Comparison of ENCODE assay signal across 15 cellular contexts in the genomic region with DNA sequence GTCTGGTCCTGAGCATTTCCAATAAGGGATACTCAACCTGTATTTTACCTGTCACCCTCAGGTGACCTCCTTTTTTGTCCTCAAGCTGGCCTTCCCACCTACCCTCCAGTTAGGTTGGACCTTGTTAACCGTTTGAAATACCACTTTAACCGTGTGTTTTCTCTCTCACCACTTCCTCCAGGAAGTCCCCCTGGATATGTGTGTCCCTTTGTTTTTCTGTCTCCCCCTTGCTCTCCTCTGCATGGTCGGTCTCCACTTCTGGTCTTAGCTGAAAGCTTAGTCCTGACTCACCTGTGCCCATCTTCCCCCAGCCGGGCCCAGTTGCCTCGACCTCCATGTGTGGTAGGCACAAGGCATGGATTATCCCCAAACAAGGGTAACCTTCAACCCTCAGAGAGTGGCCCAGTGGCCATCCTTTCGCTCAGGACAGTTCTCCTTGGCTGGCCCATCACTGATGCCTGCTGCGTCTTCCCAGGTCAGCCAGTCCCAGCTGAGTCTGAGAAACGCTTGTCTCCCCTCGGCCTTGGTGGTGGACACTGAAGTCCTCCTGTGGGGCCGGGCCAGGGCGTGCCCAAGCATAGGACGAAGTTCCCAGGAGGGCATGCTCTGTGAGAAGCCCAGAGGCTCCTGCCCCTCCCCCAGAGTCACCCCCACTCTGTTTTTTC. TPM values are rescaled to one million over a fixed set of nuclear protein-coding genes. Genes with fewer than 3 reads are reported as not detected.
A peak's percentile ranks its signal among the peaks of the same experiment; 100 is the strongest.
DNase-seq lines count a peak whose midpoint lies in the region; ATAC-seq and TF ChIP-seq lines count a peak whose summit lies in the region.
"Had no signal": no experiment of that assay in that cellular context is flagged by ENCODE, and none has a peak within 500 bp of the region (broad histone marks: within the 10 kb centered on the region; RNA-seq: fewer than 3 reads in every experiment).

No MANE protein-coding gene starts in this region.

- H3K27ac ChIP-seq in OCI-LY1 (ENCODE audit: low read depth, low read length, poor library complexity, severe bottlenecking) (peak overlapping the region; percentile 92), PC-3 (ENCODE audit: low read length) (no peak overlapping the region), transverse colon (no peak overlapping the region)
- H3K27ac ChIP-seq: hepatocyte, suprapubic skin had no signal

- H3K9me3 ChIP-seq in OCI-LY1 (ENCODE audit: low read length) (no peaks in the 10 kb centered on the region), PC-3 (ENCODE audit: low read length) (no peaks in the 10 kb centered on the region), transverse colon (no peaks in the 10 kb centered on the region)
- H3K9me3 ChIP-seq: suprapubic skin had no signal

- H2AFZ ChIP-seq in OCI-LY1 (ENCODE audit: low read length) (no peak overlapping the region), PC-3 (ENCODE audit: low read length) (no peak overlapping the region)
- H2AFZ ChIP-seq: hepatocyte had no signal

- peak overlapping the region; percentile 81 for H3K27ac Mint-ChIP-seq in activated CD4-positive, alpha-beta T cell treated with anti-CD3 and anti-CD28 coated beads, Interleukin-2, amount 10 ng/mL, durations not matched to agents 7 days and 5 days
- peak overlapping the region; percentile 66 for H3K27ac Mint-ChIP-seq in chondrocyte (ENCODE audit: unreplicated experiment)
- H3K27ac Mint-ChIP-seq in stimulated activated memory B cell treated with anti-CD40 and anti-IgM and Interleukin-4, amounts not matched to agents 10 μg/mL and 1 μg/mL and 100 μg/mL, for 72 hours = peak overlapping the region; percentile 86

- H4K20me1 ChIP-seq in OCI-LY1 (ENCODE audit: insufficient read depth, low read length) = no peaks in the 10 kb centered on the region
- no peaks in the 10 kb centered on the region for H4K20me1 ChIP-seq in PC-3 (ENCODE audit: low read length)

- H3K27me3 ChIP-seq in OCI-LY1 (ENCODE audit: insufficient read depth, low read length) (no peaks in the 10 kb centered on the region), PC-3 (ENCODE audit: low read length) (no peaks in the 10 kb centered on the region), transverse colon (no peaks in the 10 kb centered on the region)
- H3K27me3 ChIP-seq: hepatocyte, suprapubic skin had no signal

- 49 to 81% methylated on average over 3 to 12 of the region's 12 CpGs for WGBS in transverse colon (ENCODE audit: low coverage in 1 of 2), 2 donors

- no peaks in the 10 kb centered on the region for H3K27me3 Mint-ChIP-seq in activated CD4-positive, alpha-beta T cell treated with anti-CD3 and anti-CD28 coated beads, Interleukin-2, amount 10 ng/mL, durations not matched to agents 7 days and 5 days
- no peaks in the 10 kb centered on the region for H3K27me3 Mint-ChIP-seq in chondrocyte (ENCODE audit: low read depth)
- H3K27me3 Mint-ChIP-seq in stimulated activated memory B cell treated with anti-CD40 and anti-IgM and Interleukin-4, amounts not matched to agents 10 μg/mL and 1 μg/mL and 100 μg/mL, for 72 hours = no peaks in the 10 kb centered on the region

- POLR2A ChIA-PET in activated CD4-positive, alpha-beta T cell treated with anti-CD3 and anti-CD28 coated beads, Interleukin-2, amount 10 ng/mL, durations not matched to agents 7 days and 5 days (lab: Charles Lee) = no interaction called here
- POLR2A ChIA-PET in PC-3 (lab: Charles Lee; ENCODE audit: unreplicated experiment) = no interaction called here

- BruUV-seq in PC-3 (replicated peaks; lab: Mats Ljungman, UMichigan) = no TSS peak

- no peaks in the 10 kb centered on the region for H3K9me2 ChIP-seq in OCI-LY1 (ENCODE audit: low read depth, low read length)
- no peaks in the 10 kb centered on the region for H3K9me2 ChIP-seq in PC-3 (replicated peaks; ENCODE audit: low read length)

- no peak for DNase-seq in activated CD4-positive, alpha-beta T cell treated with anti-CD3 and anti-CD28 coated beads, Interleukin-2, amount 10 ng/mL, durations not matched to agents 7 days and 5 days
- DNase-seq in activated CD4-positive, alpha-beta T cell treated with anti-CD3 and anti-CD28 coated beads, Interleukin-2, amount 50 U/mL, for 4 hours = no peak
- DNase-seq in chondrocyte (ENCODE audit: low spot score) = no peak
- DNase-seq in HUDEP-2 (lab: John Stamatoyannopoulos, UW; ENCODE audit: unreplicated experiment in 76 of 76) = no peak
- no peak for DNase-seq in PC-3
- DNase-seq in transverse colon = no peak
- DNase-seq: DMS153, NCI-H1092, NCI-H2227 treated with DMSO at 0.1 percent for 48 hours had no signal

- H3K4me3 ChIP-seq in OCI-LY1 (ENCODE audit: low read depth, low read length, poor library complexity, severe bottlenecking) = no peak overlapping the region
- H3K4me3 ChIP-seq in PC-3 (ENCODE audit: low read length) = no peak overlapping the region
- H3K4me3 ChIP-seq in transverse colon = no peak overlapping the region
- H3K4me3 ChIP-seq: hepatocyte, suprapubic skin had no signal

- peak overlapping the region; percentile 32 for H3K4me3 Mint-ChIP-seq in activated CD4-positive, alpha-beta T cell treated with anti-CD3 and anti-CD28 coated beads, Interleukin-2, amount 10 ng/mL, durations not matched to agents 7 days and 5 days
- no peak overlapping the region for H3K4me3 Mint-ChIP-seq in chondrocyte (ENCODE audit: unreplicated experiment)
- no peak overlapping the region for H3K4me3 Mint-ChIP-seq in stimulated activated memory B cell treated with anti-CD40 and anti-IgM and Interleukin-4, amounts not matched to agents 10 μg/mL and 1 μg/mL and 100 μg/mL, for 72 hours
- H3K4me3 Mint-ChIP-seq: neural crest cell had no signal

- H3K9me3 Mint-ChIP-seq in activated CD4-positive, alpha-beta T cell treated with anti-CD3 and anti-CD28 coated beads, Interleukin-2, amount 10 ng/mL, durations not matched to agents 7 days and 5 days = no peaks in the 10 kb centered on the region
- no peaks in the 10 kb centered on the region for H3K9me3 Mint-ChIP-seq in chondrocyte (ENCODE audit: low read depth)
- no peaks in the 10 kb centered on the region for H3K9me3 Mint-ChIP-seq in stimulated activated memory B cell treated with anti-CD40 and anti-IgM and Interleukin-4, amounts not matched to agents 10 μg/mL and 1 μg/mL and 100 μg/mL, for 72 hours
- H3K9me3 Mint-ChIP-seq: neural crest cell had no signal

- no peak for TF ChIP-seq EP300 in transverse colon (IDR thresholded peaks at IDR 0.05; ENCODE audit: low read depth)

- intact Hi-C loops in PC-3 (cut with micrococcal nuclease) (no loop called here), transverse colon (cut with DNase I; ENCODE audit: low total_unique reads) (no loop called here)

- H3K36me3 Mint-ChIP-seq in activated CD4-positive, alpha-beta T cell treated with anti-CD3 and anti-CD28 coated beads, Interleukin-2, amount 10 ng/mL, durations not matched to agents 7 days and 5 days (ENCODE audit: low read depth) = peaks cover 64% of the 10 kb centered on the region
- H3K36me3 Mint-ChIP-seq in chondrocyte (ENCODE audit: low read depth) = peaks cover 38% of the 10 kb centered on the region
- H3K36me3 Mint-ChIP-seq in stimulated activated memory B cell treated with anti-CD40 and anti-IgM and Interleukin-4, amounts not matched to agents 10 μg/mL and 1 μg/mL and 100 μg/mL, for 72 hours = peaks cover 37% of the 10 kb centered on the region

- H3K79me2 ChIP-seq in OCI-LY1 (ENCODE audit: insufficient read depth, low read length) (no peaks in the 10 kb centered on the region), PC-3 (ENCODE audit: low read length) (peaks cover 26% of the 10 kb centered on the region)

- no peak overlapping the region for H3K9ac ChIP-seq in OCI-LY1 (ENCODE audit: low read length)
- H3K9ac ChIP-seq in PC-3 (ENCODE audit: low read length) = no peak overlapping the region

- H3K36me3 ChIP-seq in OCI-LY1 (ENCODE audit: insufficient read depth, low read length) = peaks cover 41% of the 10 kb centered on the region; the same call in 1 of the 2 replicates
- no peaks in the 10 kb centered on the region; the same call in 1 of the 2 replicates for H3K36me3 ChIP-seq in PC-3 (ENCODE audit: low read depth, low read length)
- peaks cover 0 to 20% (median 7%) of the 10 kb centered on the region in 4 donors for H3K36me3 ChIP-seq in transverse colon

- H3F3A ChIP-seq in OCI-LY1 (ENCODE audit: insufficient read depth, low read length) (no peaks in the 10 kb centered on the region), PC-3 (ENCODE audit: low read length, unreplicated experiment) (no peaks in the 10 kb centered on the region)

- TF ChIP-seq CTCF in OCI-LY1 (IDR thresholded peaks at IDR 0.05; ENCODE audit: low read length) (no peak), chondrocyte (IDR thresholded peaks at IDR 0.05) (no peak), PC-3 (conservative IDR thresholded peaks at IDR 0.05; ENCODE audit: low read depth, low read length) (no peak), transverse colon (IDR thresholded peaks at IDR 0.05) (no peak)

- CTCF ChIA-PET in activated CD4-positive, alpha-beta T cell treated with anti-CD3 and anti-CD28 coated beads, Interleukin-2, amount 10 ng/mL, durations not matched to agents 7 days and 5 days (lab: Charles Lee) = interaction anchor here (0.7 to 1.0 kb wide), 2 partner anchors 9 to 12 kb away, joined by 3 read pairs; no protein-coding TSS in a partner anchor
- CTCF ChIA-PET in PC-3 (lab: Charles Lee) = no interaction called here

- no peak for ATAC-seq in stimulated activated memory B cell treated with anti-CD40 and anti-IgM and Interleukin-4, amounts not matched to agents 10 μg/mL and 1 μg/mL and 100 μg/mL, for 72 hours
- no peak for ATAC-seq in PC-3
- ATAC-seq: left lobe of liver had no signal

- H3K4me1 Mint-ChIP-seq in activated CD4-positive, alpha-beta T cell treated with anti-CD3 and anti-CD28 coated beads, Interleukin-2, amount 10 ng/mL, durations not matched to agents 7 days and 5 days = peaks cover 92% of the 10 kb centered on the region
- H3K4me1 Mint-ChIP-seq in chondrocyte (ENCODE audit: low read depth) = peaks cover 75% of the 10 kb centered on the region
- H3K4me1 Mint-ChIP-seq in stimulated activated memory B cell treated with anti-CD40 and anti-IgM and Interleukin-4, amounts not matched to agents 10 μg/mL and 1 μg/mL and 100 μg/mL, for 72 hours = peaks cover 75% of the 10 kb centered on the region

- H3K4me2 ChIP-seq in OCI-LY1 (ENCODE audit: low read length) (no peak overlapping the region), PC-3 (ENCODE audit: low read length) (no peak overlapping the region)
- H3K4me2 ChIP-seq: hepatocyte had no signal

- in situ Hi-C loops in transverse colon (cut with MboI; ENCODE audit: low pct_ligation_motif_present in 1 of 4, low pct_unique_long_range_greater_than_20kb in 1 of 4, low sequenced_read_pairs in 3 of 4) = no loop called here

- TF ChIP-seq POLR2A in transverse colon (IDR thresholded peaks at IDR 0.05) = no peak

- H3K4me1 ChIP-seq in OCI-LY1 (ENCODE audit: insufficient read depth, low read length, severe bottlenecking) (peaks cover 71% of the 10 kb centered on the region), PC-3 (ENCODE audit: insufficient read depth, low read length) (no peaks in the 10 kb centered on the region), transverse colon (peaks cover 20 to 78% (median 41%) of the 10 kb centered on the region in 4 donors)

RNA-seq across cellular contexts. Expression of a gene that starts 20.0 kb away (rescaled TPM):
- 100 to 1,000 TPM; 189 to 200 TPM for total RNA-seq in activated CD4-positive, alpha-beta T cell treated with anti-CD3 and anti-CD28 coated beads, Interleukin-2, amount 10 ng/mL, durations not matched to agents 7 days and 5 days
- total RNA-seq in chondrocyte (444 to 599 TPM (median 593 TPM) in 3 replicates), PC-3 (2014; rRNA removed) (106 and 120 TPM in 2 replicates), transverse colon (100 to 1,000 TPM; 117 to 553 (median 307) TPM)

RNA-seq across cellular contexts. Expression of a gene that starts 36.4 kb away (rescaled TPM):
- 1,000 to 10,000 TPM; 1,147 to 1,160 TPM for total RNA-seq in activated CD4-positive, alpha-beta T cell treated with anti-CD3 and anti-CD28 coated beads, Interleukin-2, amount 10 ng/mL, durations not matched to agents 7 days and 5 days
- total RNA-seq in chondrocyte (916 to 959 TPM (median 937 TPM) in 3 replicates), PC-3 (2014; rRNA removed) (807 and 1,110 TPM in 2 replicates), transverse colon (1,000 to 10,000 TPM in 1 of 4 donors, 100 to 1,000 TPM in 3; 386 to 1,109 (median 710) TPM)
